Comparison of ENCODE assay signal across 15 cellular contexts in the genomic region with DNA sequence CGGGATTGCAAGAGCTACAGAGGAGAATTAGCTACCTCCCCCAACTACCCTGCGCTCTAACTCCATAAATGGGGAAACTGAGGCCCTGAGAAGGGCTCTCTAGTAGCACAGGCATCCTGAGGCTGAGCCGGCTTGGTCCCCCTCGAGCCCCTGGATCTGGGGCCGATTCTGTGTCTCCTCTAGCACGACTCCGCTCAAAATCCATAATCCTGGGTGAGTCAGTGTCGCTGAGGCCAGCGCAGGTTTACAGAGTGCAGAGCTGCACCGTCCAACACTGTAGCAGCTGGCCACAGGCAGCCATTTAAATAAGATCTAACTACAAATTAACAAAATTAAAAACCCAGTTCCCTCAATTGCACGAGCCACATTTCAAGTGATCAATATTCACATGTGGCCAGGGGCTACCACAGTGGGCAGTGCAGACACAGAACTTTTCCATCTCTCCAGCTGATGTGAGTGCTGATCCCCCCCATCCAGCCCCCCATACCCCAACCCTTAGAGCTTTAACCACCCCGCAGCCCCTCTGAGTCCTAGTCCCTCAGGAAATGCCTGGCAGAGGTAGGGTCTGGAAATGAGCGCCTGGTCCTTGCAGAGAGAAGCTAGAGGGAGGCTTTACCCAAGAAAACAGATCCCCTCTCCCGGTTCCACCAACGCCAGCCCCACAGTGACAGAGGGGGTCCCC. TPM values are rescaled to one million over a fixed set of nuclear protein-coding genes. Genes with fewer than 3 reads are reported as not detected.
DNase-seq lines count a peak whose midpoint lies in the region; ATAC-seq and TF ChIP-seq lines count a peak whose summit lies in the region.
"Had no signal": no experiment of that assay in that cellular context is flagged by ENCODE, and none has a peak within 500 bp of the region (broad histone marks: within the 10 kb centered on the region; RNA-seq: fewer than 3 reads in every experiment).

No MANE protein-coding gene starts in this region.

- in situ Hi-C loops in IMR-90 (cut with MboI; ENCODE audit: low sequenced_read_pairs) = loop anchor here (10.0 kb wide), 1 partner anchor 388 kb away; no protein-coding TSS in a partner anchor

- H2AK9ac ChIP-seq in IMR-90 (replicated peaks; ENCODE audit: low read depth, low read length, poor library complexity) = peak overlapping the region; percentile 73

- H4K20me1 ChIP-seq in IMR-90 (ENCODE audit: insufficient read depth, low read length) = peaks cover 7% of the 10 kb centered on the region; the same call in 1 of the 2 replicates

- TF ChIP-seq EP300 in gastroesophageal sphincter (IDR thresholded peaks at IDR 0.05) = no peak
- no peak for TF ChIP-seq EP300 in suprapubic skin (IDR thresholded peaks at IDR 0.05)

- H2BK15ac ChIP-seq in IMR-90 (ENCODE audit: low read depth, low read length) (no peak overlapping the region), neuronal stem cell (ENCODE audit: low read length) (no peak overlapping the region)

- H3K9me1 ChIP-seq in IMR-90 (ENCODE audit: insufficient read depth, low read length) = peaks cover 3% of the 10 kb centered on the region; the same call in 1 of the 2 replicates

- H3K4me3 ChIP-seq in AG04450 (ENCODE audit: low read depth, low read length) (peak overlapping the region; percentile 31), IMR-90 (ENCODE audit: insufficient read depth, low read depth, low read length) (no peak overlapping the region), gastroesophageal sphincter (peak overlapping the region in 1 of 2 donors; percentile 11), neuronal stem cell (ENCODE audit: low read length in 2 of 2) (no peak overlapping the region), suprapubic skin (no peak overlapping the region)

- TF ChIP-seq CTCF in AG04450 (IDR thresholded peaks at IDR 0.05; ENCODE audit: low read depth, low read length) = no peak
- no peak for TF ChIP-seq CTCF in IMR-90 (conservative IDR thresholded peaks at IDR 0.05; ENCODE audit: low read depth, low read length)
- TF ChIP-seq CTCF in gastroesophageal sphincter (IDR thresholded peaks at IDR 0.05) = no peak
- TF ChIP-seq CTCF in suprapubic skin (IDR thresholded peaks at IDR 0.05) = no peak

- peak overlapping the region; percentile 38; the same call in 1 of the 2 replicates for H2BK20ac ChIP-seq in IMR-90 (ENCODE audit: low read depth, low read length)

- intact Hi-C loops in IMR-90 (cut with micrococcal nuclease) = loop anchor here (5.0 kb wide), 1 partner anchor 405 kb away; no protein-coding TSS in a partner anchor

- peak overlapping the region; percentile 32; the same call in 1 of the 2 replicates for H3K56ac ChIP-seq in IMR-90 (ENCODE audit: extremely low read depth, insufficient read depth, low read length)

- H3K4ac ChIP-seq in IMR-90 (ENCODE audit: low read depth, low read length) (peak overlapping the region; percentile 59), neuronal stem cell (ENCODE audit: low read length) (no peak overlapping the region)

- no peak for TF ChIP-seq RAD21 in IMR-90 (IDR thresholded peaks at IDR 0.05; ENCODE audit: low read length)

- peaks cover 0 to 29% of the 10 kb centered on the region in 2 experiments for H3K79me1 ChIP-seq in IMR-90 (ENCODE audit: low read depth in 1 of 2, low read length in 2 of 2)
- no peaks in the 10 kb centered on the region for H3K79me1 ChIP-seq in neuronal stem cell (ENCODE audit: low read depth, low read length)

- H3K9me3 Mint-ChIP-seq in activated T-cell treated with anti-CD3 and anti-CD28 coated beads, Interleukin-2, amount 50 U/mL, for 72 hours = no peaks in the 10 kb centered on the region

- peaks cover 29% of the 10 kb centered on the region for H3K4me1 Mint-ChIP-seq in activated T-cell treated with anti-CD3 and anti-CD28 coated beads, Interleukin-2, amount 50 U/mL, for 72 hours (ENCODE audit: low read depth)

- H3K18ac ChIP-seq in IMR-90 (ENCODE audit: low read depth, low read length) (peak overlapping the region; percentile 7; the same call in 1 of the 2 replicates), neuronal stem cell (ENCODE audit: low read length) (peak overlapping the region; percentile 69)

- DNase-seq in AG04450 (ENCODE audit: low read depth, low spot score) (no peak), IMR-90 (peak; percentile 68), neuronal stem cell (ENCODE audit: low spot score) (no peak), suprapubic skin (ENCODE audit: low spot score in 2 of 2) (no peak), H4 (ENCODE audit: low spot score) (no peak)
- no peak for DNase-seq in activated T-cell treated with anti-CD3 and anti-CD28 coated beads, Interleukin-2, amount 50 U/mL, for 72 hours
- DNase-seq: activated CD4-positive, alpha-beta T cell treated with anti-CD3 and anti-CD28 coated beads for 48 hours; NCI-H1694; NCI-H748 treated with DMSO at 0.1 percent for 48 hours; stimulated activated CD4-positive, alpha-beta T cell treated with anti-CD3 and anti-CD28 coated beads, Interleukin-4, amount 100 ng/mL, for 4 hours had no signal

- peak overlapping the region; percentile 49 for H2AFZ ChIP-seq in IMR-90 (replicated peaks; ENCODE audit: low read length, poor library complexity)
- H2AFZ ChIP-seq in neuronal stem cell (ENCODE audit: low read length) = no peak overlapping the region

- H4K8ac ChIP-seq in IMR-90 (ENCODE audit: low read depth in 2 of 2, low read length in 2 of 2) (peak overlapping the region in 1 of 2 experiments; percentile 64; a peak in 1 of 4 replicates), neuronal stem cell (ENCODE audit: low read depth, low read length) (no peak overlapping the region)

- H4K5ac ChIP-seq in IMR-90 (ENCODE audit: low read depth, low read length) = peak overlapping the region; percentile 11; the same call in 1 of the 2 replicates

- H2AK5ac ChIP-seq in IMR-90 (ENCODE audit: low read depth, low read length) (no peak overlapping the region), neuronal stem cell (ENCODE audit: low read depth, low read length) (peak overlapping the region; percentile 11)

- peaks cover 68% of the 10 kb centered on the region for H3K27me3 Mint-ChIP-seq in activated T-cell treated with anti-CD3 and anti-CD28 coated beads, Interleukin-2, amount 50 U/mL, for 72 hours (ENCODE audit: low read depth)

- no TSS peak for BruUV-seq in IMR-90 (replicated peaks; lab: Mats Ljungman, UMichigan)

- no peak overlapping the region for H2BK12ac ChIP-seq in neuronal stem cell (ENCODE audit: low read length)

- WGBS in IMR-90 (ENCODE audit: extremely low coverage in 2 of 2, insufficient read length in 1 of 2), 2 experiments = 6% methylated on average over 7 of the region's 15 CpGs; no CpG with 5 or more reads in 1 of the 2 experiments
- WGBS in gastroesophageal sphincter (ENCODE audit: low coverage in 1 of 2), 2 donors = 0% methylated on average over 3 to 5 of the region's 15 CpGs
- no CpG with 5 or more reads among the region's 15 CpGs for WGBS in neuronal stem cell (ENCODE audit: extremely low coverage in 2 of 2, insufficient read length in 2 of 2, insufficient replicate concordance in 1 of 2), 2 donors
- WGBS in suprapubic skin = 49% methylated on average over 14 of the region's 15 CpGs

- H3K14ac ChIP-seq in IMR-90 (replicated peaks; ENCODE audit: low read depth, low read length) (0 out of 2 replicates have a peak overlapping the region, but pooled peaks have one; percentile 20), neuronal stem cell (ENCODE audit: low read length) (no peak overlapping the region)

- H3K23ac ChIP-seq in IMR-90 (ENCODE audit: low read depth, low read length) (peak overlapping the region; percentile 22; the same call in 1 of the 2 replicates), neuronal stem cell (ENCODE audit: low read depth, low read length, poor library complexity) (no peak overlapping the region)

- H3K4me1 ChIP-seq in IMR-90 (ENCODE audit: control insufficient read depth, insufficient read depth, low read length) = peaks cover 23% of the 10 kb centered on the region
- peaks cover 0 to 50% (median 13%) of the 10 kb centered on the region in 3 donors for H3K4me1 ChIP-seq in gastroesophageal sphincter
- peaks cover 7 to 20% of the 10 kb centered on the region in 2 donors for H3K4me1 ChIP-seq in neuronal stem cell (ENCODE audit: control insufficient read depth in 2 of 2, insufficient read depth in 1 of 2, low read depth in 1 of 2, low read length in 2 of 2)
- H3K4me1 ChIP-seq in suprapubic skin = peaks cover 28% of the 10 kb centered on the region

- H2BK5ac ChIP-seq in IMR-90 (ENCODE audit: low read depth, low read length, poor library complexity, severe bottlenecking) (peak overlapping the region; percentile 66), neuronal stem cell (ENCODE audit: low read length) (no peak overlapping the region)

- peak overlapping the region; percentile 61 for H3K4me2 ChIP-seq in IMR-90 (ENCODE audit: low read depth, low read length)
- no peak overlapping the region for H3K4me2 ChIP-seq in neuronal stem cell (ENCODE audit: insufficient read depth, low read length, poor library complexity, severe bottlenecking)

- ATAC-seq in IMR-90 (ENCODE audit: low read depth) = peak; percentile 48
- no peak for ATAC-seq in gastroesophageal sphincter
- no peak for ATAC-seq in GM18519 (IDR thresholded peaks at IDR 0.05; ENCODE audit: low FRiP score, unreplicated experiment)
- ATAC-seq in activated T-cell treated with anti-CD3 and anti-CD28 coated beads, Interleukin-2, amount 50 U/mL, for 72 hours (replicated peaks in 1 of 2) = no peak

- no peaks in the 10 kb centered on the region for H3K27me3 ChIP-seq in AG04450 (ENCODE audit: control insufficient read depth, insufficient read depth, low read length)
- H3K27me3 ChIP-seq in IMR-90 (ENCODE audit: control insufficient read depth, insufficient read depth, low read length) = no peaks in the 10 kb centered on the region
- peaks cover 100% of the 10 kb centered on the region for H3K27me3 ChIP-seq in gastroesophageal sphincter
- peaks cover 51 to 100% (median 95%) of the 10 kb centered on the region in 3 experiments for H3K27me3 ChIP-seq in neuronal stem cell (ENCODE audit: control insufficient read depth in 3 of 3, insufficient read depth in 3 of 3, low read depth in 1 of 3, low read length in 3 of 3)
- peaks cover 98% of the 10 kb centered on the region for H3K27me3 ChIP-seq in suprapubic skin

- CTCF ChIA-PET in AG04450 (lab: Charles Lee) (interaction anchor here (0.7 to 3.0 kb wide), 5 partner anchors 15 to 406 kb away, joined by 4 to 17 read pairs (median 8); no protein-coding TSS in a partner anchor), IMR-90 (lab: Yijun Ruan, JAX) (interaction anchor here (1.5 to 1.6 kb wide), 2 partner anchors 15 to 56 kb away, joined by 3 to 4 read pairs; no protein-coding TSS in a partner anchor)

- POLR2A ChIA-PET in AG04450 (lab: Yijun Ruan, JAX) = interaction anchor here (0.6 to 1.0 kb wide), 3 partner anchors 24 to 126 kb away, joined by 3 to 11 read pairs (median 6); no protein-coding TSS in a partner anchor
- POLR2A ChIA-PET in IMR-90 (lab: Charles Lee; ENCODE audit: unreplicated experiment) = interaction anchor here (0.7 kb wide), 1 partner anchor 8 kb away, joined by 3 read pairs; no protein-coding TSS in a partner anchor

- no peak for TF ChIP-seq POLR2A in IMR-90 (IDR thresholded peaks at IDR 0.05; ENCODE audit: low read depth, low read length)
- no peak for TF ChIP-seq POLR2A in gastroesophageal sphincter (IDR thresholded peaks at IDR 0.05)
- TF ChIP-seq POLR2A in suprapubic skin (IDR thresholded peaks at IDR 0.05) = no peak

- H3K9me3 ChIP-seq in AG04450 (ENCODE audit: control insufficient read depth, insufficient read depth, low read length) (no peaks in the 10 kb centered on the region; the same call in 1 of the 2 replicates), IMR-90 (ENCODE audit: control insufficient read depth, insufficient read depth, low read length) (no peaks in the 10 kb centered on the region), gastroesophageal sphincter (no peaks in the 10 kb centered on the region), neuronal stem cell (replicated peaks in 1 of 2; ENCODE audit: control insufficient read depth in 2 of 2, insufficient read depth in 1 of 2, low read depth in 1 of 2, low read length in 2 of 2) (no peaks in the 10 kb centered on the region), suprapubic skin (no peaks in the 10 kb centered on the region)

- peak overlapping the region; percentile 91 for H3K27ac ChIP-seq in AG04450 (ENCODE audit: low read depth, low read length)
- peak overlapping the region; percentile 65 for H3K27ac ChIP-seq in IMR-90 (ENCODE audit: insufficient read depth, low read length)
- peak overlapping the region in 3 of 4 donors; percentile 2 to 51 (median 48) for H3K27ac ChIP-seq in gastroesophageal sphincter
- no peak overlapping the region for H3K27ac ChIP-seq in neuronal stem cell (replicated peaks; ENCODE audit: low read length)
- no peak overlapping the region for H3K27ac ChIP-seq in suprapubic skin

- H3K36me3 Mint-ChIP-seq in activated T-cell treated with anti-CD3 and anti-CD28 coated beads, Interleukin-2, amount 50 U/mL, for 72 hours (ENCODE audit: insufficient read depth in 2 of 2) = peaks cover under 1 to 1% of the 10 kb centered on the region in 2 donors

- peaks cover 21% of the 10 kb centered on the region for H3K36me3 ChIP-seq in IMR-90 (ENCODE audit: control insufficient read depth, insufficient read depth, low read length)
- no peaks in the 10 kb centered on the region for H3K36me3 ChIP-seq in gastroesophageal sphincter
- no peaks in the 10 kb centered on the region for H3K36me3 ChIP-seq in neuronal stem cell (replicated peaks in 1 of 2; ENCODE audit: control insufficient read depth in 2 of 2, insufficient read depth in 2 of 2, low read length in 2 of 2)
- no peaks in the 10 kb centered on the region for H3K36me3 ChIP-seq in suprapubic skin

- H4K91ac ChIP-seq in IMR-90 (ENCODE audit: insufficient read depth, low read depth, low read length) = peak overlapping the region; percentile 30
- H4K91ac ChIP-seq in neuronal stem cell (ENCODE audit: low read depth, low read length, poor library complexity) = no peak overlapping the region

- H3K9ac ChIP-seq in IMR-90 (ENCODE audit: low read depth, low read length) (no peak overlapping the region), neuronal stem cell (ENCODE audit: low read depth, low read length, poor library complexity) (no peak overlapping the region)

- dilution Hi-C loops in IMR-90 (cut with HindIII; ENCODE audit: low sequenced_read_pairs, unreplicated experiment) = no loop called here

- peak overlapping the region in 1 of 2 donors; percentile 22 for H3K4me3 Mint-ChIP-seq in activated T-cell treated with anti-CD3 and anti-CD28 coated beads, Interleukin-2, amount 50 U/mL, for 72 hours

- H2BK120ac ChIP-seq in IMR-90 (ENCODE audit: low read depth, low read length) (peak overlapping the region; percentile 55), neuronal stem cell (ENCODE audit: low read depth, low read length) (no peak overlapping the region)

- H3K27ac Mint-ChIP-seq in activated T-cell treated with anti-CD3 and anti-CD28 coated beads, Interleukin-2, amount 50 U/mL, for 72 hours = no peak overlapping the region

RNA-seq across cellular contexts. Expression of gene GATA2, which starts 10.7 kb away (rescaled TPM):
- polyA plus RNA-seq in AG04450 (2011; rRNA removed) (4.8 and 6.1 TPM in 2 replicates), IMR-90 (2012; rRNA removed) (13.5 and 15.0 TPM in 2 replicates)
- 4.2 and 4.9 TPM in 2 replicates for polyA minus RNA-seq in AG04450 (2011; rRNA and poly(A)+ RNA removed)
- total RNA-seq in IMR-90 (2012; rRNA removed) (2.2 and 2.8 TPM in 2 replicates), gastroesophageal sphincter (10 to 100 TPM in 1 of 4 donors, 1 to 10 TPM in 3; 5.4 to 16.0 (median 8.1) TPM), suprapubic skin (10 to 100 TPM in 1 of 4 donors, 1 to 10 TPM in 3; 2.4 to 10.3 (median 5.4) TPM)
- polyA plus RNA-seq in IMR-90 (2012; cell fraction: cytosol; rRNA removed) = 10.9 and 15.4 TPM in 2 replicates
- 12.3 and 24.3 TPM in 2 replicates for polyA plus RNA-seq in IMR-90 (2012; cell fraction: nucleus; rRNA removed; ENCODE audit: low replicate concordance)
- 0.03 TPM for polyA plus RNA-seq in neuronal stem cell (2013, experiment 1 of 2)
- polyA plus RNA-seq in neuronal stem cell (2013, experiment 2 of 2) = 0.04 TPM
- 1 to 10 TPM; 2.9 to 4.1 TPM for total RNA-seq in activated T-cell treated with anti-CD3 and anti-CD28 coated beads, Interleukin-2, amount 50 U/mL, for 72 hours
- total RNA-seq in H4 (2014; rRNA removed; shearing (Covaris generic)) = 4.0 TPM in 2 replicates

RNA-seq across cellular contexts. Expression of gene DNAJB8, which starts 15.6 kb away (rescaled TPM):
- polyA plus RNA-seq in AG04450 (2011; rRNA removed) (not detected in 2 replicates), IMR-90 (2012; rRNA removed) (not detected in 2 replicates)
- not detected in 2 replicates for polyA minus RNA-seq in AG04450 (2011; rRNA and poly(A)+ RNA removed)
- total RNA-seq in IMR-90 (2012; rRNA removed) (not detected in 2 replicates), gastroesophageal sphincter (not detected), suprapubic skin (not detected)
- not detected in 2 replicates for polyA plus RNA-seq in IMR-90 (2012; cell fraction: cytosol; rRNA removed)
- not detected in 2 replicates for polyA plus RNA-seq in IMR-90 (2012; cell fraction: nucleus; rRNA removed; ENCODE audit: low replicate concordance)
- polyA plus RNA-seq in neuronal stem cell (2013, experiment 1 of 2) = not detected
- not detected for polyA plus RNA-seq in neuronal stem cell (2013, experiment 2 of 2)
- not detected for total RNA-seq in activated T-cell treated with anti-CD3 and anti-CD28 coated beads, Interleukin-2, amount 50 U/mL, for 72 hours
- not detected in 2 replicates for total RNA-seq in H4 (2014; rRNA removed; shearing (Covaris generic))
- total RNA-seq: omental fat pad, subcutaneous adipose tissue had no signal
- polyA plus RNA-seq: esophagus had no signal

Comparison
In these comparisons a context has a peak if more than half of its experiments do, and no peak if none do; other contexts are left out.
1. H3K27ac ChIP-seq: peak in AG04450 (single experiment), IMR-90 (single experiment) and gastroesophageal sphincter (3 of 4); none in neuronal stem cell (single experiment) and suprapubic skin (single experiment).